12 cellular contexts compared by ENCODE assay signal in the genomic region with DNA sequence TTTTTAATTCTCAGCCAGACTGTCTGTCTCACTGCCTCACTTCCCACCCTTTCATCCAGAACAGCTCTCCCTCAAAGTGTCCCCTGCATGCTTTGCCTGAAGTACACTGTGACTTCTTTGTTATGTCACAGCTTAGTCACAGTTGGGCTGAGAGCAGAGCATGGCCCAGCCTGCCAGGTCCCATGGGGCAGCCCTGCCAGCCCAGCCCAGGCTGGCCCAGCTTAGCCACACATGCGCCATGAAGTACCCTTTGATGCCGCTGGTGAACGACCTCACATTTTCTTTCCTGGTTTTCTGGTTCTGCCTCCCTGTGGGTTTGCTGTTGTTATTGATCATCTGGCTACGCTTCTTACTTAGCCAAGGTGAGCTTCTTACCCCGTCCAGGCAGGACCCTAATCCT. TPM values are rescaled to one million over a fixed set of nuclear protein-coding genes. Genes with fewer than 3 reads are reported as not detected.
DNase-seq lines count a peak whose midpoint lies in the region; ATAC-seq, FAIRE-seq and TF ChIP-seq lines count a peak whose summit lies in the region.
"Had no signal": no experiment of that assay in that cellular context is flagged by ENCODE, and none has a peak within 500 bp of the region (broad histone marks: within the 10 kb centered on the region; RNA-seq: fewer than 3 reads in every experiment).

TSS of gene ADIG (plus strand) at position 185 of the 400 bp plus-strand sequence. CDS start at position 239, 54 bp downstream.

- 87% methylated on average over 5 of the region's 5 CpGs for WGBS in A549 (ENCODE audit: missing lambda C conversion rate)
- 52 to 69% (median 67%) methylated on average over 5 of the region's 5 CpGs for WGBS in stomach, 5 donors

- no peak for FAIRE-seq in A549 (lab: Jason Lieb, UNC)

- H3K4me3 Mint-ChIP-seq in naive thymus-derived CD8-positive, alpha-beta T cell = no peak within 1 kb of the TSS
- H3K4me3 Mint-ChIP-seq: CD14-positive monocyte, mesothelial cell of epicardium had no signal

- H3K36me3 ChIP-seq in HEK293 (ENCODE audit: control insufficient read depth in 2 of 2, insufficient read depth in 1 of 2, low read length in 2 of 2) (peaks cover 0 to 7% of the 10 kb centered on the region in 2 experiments; a peak in 1 of 3 replicates), stomach (peaks cover 7 to 23% (median 19%) of the 10 kb centered on the region in 4 donors)
- peaks cover 4% of the 10 kb centered on the region for H3K36me3 ChIP-seq in effector memory CD4-positive, alpha-beta T cell (ENCODE audit: control insufficient read depth, insufficient read depth, low read length)

- TF ChIP-seq CTCF in A549 (IDR thresholded peaks at IDR 0.05) = no peak
- no peak for TF ChIP-seq CTCF in HEK293 (tag by site-specific recombination; IDR thresholded peaks at IDR 0.05)
- no peak for TF ChIP-seq CTCF in stomach (IDR thresholded peaks at IDR 0.05)

- CTCF ChIA-PET in A549 (lab: Yijun Ruan, JAX) (interaction anchor here (0.6 to 1.0 kb wide), 4 partner anchors 10 to 23 kb away, joined by 3 read pairs; no protein-coding TSS in a partner anchor), HEK293 (lab: Yijun Ruan, JAX) (interaction anchor here (1.3 kb wide), 1 partner anchor 31 kb away, joined by 3 read pairs; no protein-coding TSS in a partner anchor)

- POLR2A ChIA-PET in A549 (lab: Yijun Ruan, JAX) = no interaction called here
- POLR2A ChIA-PET in HEK293 (lab: Yijun Ruan, JAX) = no interaction called here
- POLR2A ChIA-PET in naive thymus-derived CD8-positive, alpha-beta T cell (lab: Charles Lee) = no interaction called here

- intact Hi-C loops in stomach (cut with DNase I; ENCODE audit: low total_unique reads) = no loop called here

- no peak within 1 kb of the TSS for H3K4me2 ChIP-seq in A549

- H3K9me3 Mint-ChIP-seq in naive thymus-derived CD8-positive, alpha-beta T cell = no peaks in the 10 kb centered on the region
- H3K9me3 Mint-ChIP-seq: CD14-positive monocyte, mesothelial cell of epicardium had no signal

- TF ChIP-seq EP300 in A549 (IDR thresholded peaks at IDR 0.05) (no peak), stomach (IDR thresholded peaks at IDR 0.05) (no peak)

- H3K9me3 ChIP-seq in A549 = no peaks in the 10 kb centered on the region
- H3K9me3 ChIP-seq in HEK293 (ENCODE audit: control insufficient read depth, insufficient read depth, low read depth, low read length) = no peaks in the 10 kb centered on the region
- H3K9me3 ChIP-seq in stomach = no peaks in the 10 kb centered on the region
- H3K9me3 ChIP-seq in effector memory CD4-positive, alpha-beta T cell (ENCODE audit: control insufficient read depth, low read length) = no peaks in the 10 kb centered on the region

- H3K4me3 ChIP-seq in A549 = no peak within 1 kb of the TSS
- H3K4me3 ChIP-seq in HEK293 (ENCODE audit: low read depth, low read length) = no peak within 1 kb of the TSS
- no peak within 1 kb of the TSS for H3K4me3 ChIP-seq in stomach
- no peak within 1 kb of the TSS for H3K4me3 ChIP-seq in effector memory CD4-positive, alpha-beta T cell (ENCODE audit: insufficient read depth, low read depth, low read length, poor library complexity, severe bottlenecking)

- no peak for TF ChIP-seq POLR2A in A549 (IDR thresholded peaks at IDR 0.05; ENCODE audit: low read length)
- no peak for TF ChIP-seq POLR2A in stomach (IDR thresholded peaks at IDR 0.05)

- H3K36me3 Mint-ChIP-seq in naive thymus-derived CD8-positive, alpha-beta T cell = peaks cover 0 to 17% (median 0%) of the 10 kb centered on the region in 3 donors

- peaks cover 0 to 5% (median 0%) of the 10 kb centered on the region in 4 donors for H3K4me1 Mint-ChIP-seq in naive thymus-derived CD8-positive, alpha-beta T cell
- H3K4me1 Mint-ChIP-seq: CD14-positive monocyte had no signal

- H3K27ac ChIP-seq in A549 (no peak within 1 kb of the TSS), HEK293 (ENCODE audit: extremely low read depth, low read depth, low read length) (no peak within 1 kb of the TSS), caudate nucleus (ENCODE audit: low read depth, low read length) (peak within 1 kb of the TSS; percentile 45), stomach (no peak within 1 kb of the TSS)
- no peak within 1 kb of the TSS for H3K27ac ChIP-seq in effector memory CD4-positive, alpha-beta T cell (ENCODE audit: insufficient read depth, low read length, poor library complexity, severe bottlenecking)

- peaks cover 0 to 22% (median 0%) of the 10 kb centered on the region in 3 donors for H3K27me3 ChIP-seq in stomach
- H3K27me3 ChIP-seq in effector memory CD4-positive, alpha-beta T cell (replicated peaks; ENCODE audit: control insufficient read depth, insufficient read depth, low read length, poor library complexity, severe bottlenecking) = no peaks in the 10 kb centered on the region

- DNase-seq in A549 (ENCODE audit: low read depth in 1 of 2, low spot score in 1 of 2) (no peak), caudate nucleus (lab: John Stamatoyannopoulos, UW) (peak in 54 of 61 donors; percentile 2 to 76 (median 44)), medulla oblongata (ENCODE audit: extremely low spot score) (peak; percentile 89), stomach (no peak), GOT3 (lab: John Stamatoyannopoulos, UW) (no peak)
- DNase-seq in naive thymus-derived CD8-positive, alpha-beta T cell = no peak
- DNase-seq in effector memory CD4-positive, alpha-beta T cell = no peak
- DNase-seq: activated CD4-positive, alpha-beta T cell treated with anti-CD3 and anti-CD28 coated beads, Interleukin-2, amount 50 U/mL, for 1 hour had no signal

- TF ChIP-seq RAD21 in A549 (conservative IDR thresholded peaks at IDR 0.05 in 1 of 2, IDR thresholded peaks at IDR 0.05 in 1 of 2) = no peak

- ATAC-seq in A549 = peak; percentile 20 to 39; a peak in 1 of 6 replicates
- no peak for ATAC-seq in naive thymus-derived CD8-positive, alpha-beta T cell

- H3K4me1 ChIP-seq in A549 (no peaks in the 10 kb centered on the region), HEK293 (ENCODE audit: control insufficient read depth, insufficient read depth, low read length) (no peaks in the 10 kb centered on the region), stomach (no peaks in the 10 kb centered on the region)
- H3K4me1 ChIP-seq in effector memory CD4-positive, alpha-beta T cell (ENCODE audit: control insufficient read depth, insufficient read depth, low read length, poor library complexity, severe bottlenecking) = no peaks in the 10 kb centered on the region

- no peaks in the 10 kb centered on the region for H3K27me3 Mint-ChIP-seq in naive thymus-derived CD8-positive, alpha-beta T cell

- H3K27ac Mint-ChIP-seq in naive thymus-derived CD8-positive, alpha-beta T cell = peak within 1 kb of the TSS in 3 of 10 donors; percentile 69 to 90 (median 85)
- H3K27ac Mint-ChIP-seq: mesothelial cell of epicardium had no signal

TF ChIP-seq in A549, 52 proteins besides CTCF, POLR2A, EP300 and RAD21 (continues in another document):
- TF ChIP-seq CHD4 (IDR thresholded peaks at IDR 0.05; ENCODE audit: borderline replicate concordance) (no peak), JUN (IDR thresholded peaks at IDR 0.05) (no peak), PBX3 (IDR thresholded peaks at IDR 0.05) (no peak), TFCP2L1 (CRISPR knock-in tag; IDR thresholded peaks at IDR 0.05) (no peak), KDM5A (IDR thresholded peaks at IDR 0.05) (no peak), FOSL2 (IDR thresholded peaks at IDR 0.05) (no peak), FOSL2 (CRISPR knock-in tag; IDR thresholded peaks at IDR 0.05) (no peak)

TF ChIP-seq in HEK293, 187 proteins besides CTCF, POLR2A, EP300 and RAD21 (continues in another document):
- TF ChIP-seq ZNF121 (tag by site-specific recombination; IDR thresholded peaks at IDR 0.05) = no peak
- peak; percentile 72 for TF ChIP-seq ZNF629 (tag by site-specific recombination; IDR thresholded peaks at IDR 0.05)
- TF ChIP-seq, protein P1, sequence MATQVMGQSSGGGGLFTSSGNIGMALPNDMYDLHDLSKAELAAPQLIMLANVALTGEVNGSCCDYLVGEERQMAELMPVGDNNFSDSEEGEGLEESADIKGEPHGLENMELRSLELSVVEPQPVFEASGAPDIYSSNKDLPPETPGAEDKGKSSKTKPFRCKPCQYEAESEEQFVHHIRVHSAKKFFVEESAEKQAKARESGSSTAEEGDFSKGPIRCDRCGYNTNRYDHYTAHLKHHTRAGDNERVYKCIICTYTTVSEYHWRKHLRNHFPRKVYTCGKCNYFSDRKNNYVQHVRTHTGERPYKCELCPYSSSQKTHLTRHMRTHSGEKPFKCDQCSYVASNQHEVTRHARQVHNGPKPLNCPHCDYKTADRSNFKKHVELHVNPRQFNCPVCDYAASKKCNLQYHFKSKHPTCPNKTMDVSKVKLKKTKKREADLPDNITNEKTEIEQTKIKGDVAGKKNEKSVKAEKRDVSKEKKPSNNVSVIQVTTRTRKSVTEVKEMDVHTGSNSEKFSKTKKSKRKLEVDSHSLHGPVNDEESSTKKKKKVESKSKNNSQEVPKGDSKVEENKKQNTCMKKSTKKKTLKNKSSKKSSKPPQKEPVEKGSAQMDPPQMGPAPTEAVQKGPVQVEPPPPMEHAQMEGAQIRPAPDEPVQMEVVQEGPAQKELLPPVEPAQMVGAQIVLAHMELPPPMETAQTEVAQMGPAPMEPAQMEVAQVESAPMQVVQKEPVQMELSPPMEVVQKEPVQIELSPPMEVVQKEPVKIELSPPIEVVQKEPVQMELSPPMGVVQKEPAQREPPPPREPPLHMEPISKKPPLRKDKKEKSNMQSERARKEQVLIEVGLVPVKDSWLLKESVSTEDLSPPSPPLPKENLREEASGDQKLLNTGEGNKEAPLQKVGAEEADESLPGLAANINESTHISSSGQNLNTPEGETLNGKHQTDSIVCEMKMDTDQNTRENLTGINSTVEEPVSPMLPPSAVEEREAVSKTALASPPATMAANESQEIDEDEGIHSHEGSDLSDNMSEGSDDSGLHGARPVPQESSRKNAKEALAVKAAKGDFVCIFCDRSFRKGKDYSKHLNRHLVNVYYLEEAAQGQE (tag by site-specific recombination; IDR thresholded peaks at IDR 0.05) = no peak
- TF ChIP-seq GLIS1 (tag by site-specific recombination; IDR thresholded peaks at IDR 0.05) = peak; percentile 31; the same call in 1 of the 2 replicates
- TF ChIP-seq ZBTB8A (tag by site-specific recombination; IDR thresholded peaks at IDR 0.05) = peak; percentile 21; the same call in 1 of the 2 replicates

RNA-seq across cellular contexts. Expression of gene ADIG, which starts in this region (rescaled TPM):
- polyA plus RNA-seq in A549 (2011; rRNA removed) (not detected in 2 replicates), A549 (2017; fragmentation: RNase III; extraction: RNeasy Plus Mini Kit Qiagen cat#74134 plus additional on column Dnase treatment) (not detected in 3 replicates), stomach (not detected)
- polyA plus RNA-seq in A549 (2012; cell fraction: cytosol; rRNA removed) = not detected in 2 replicates
- polyA plus RNA-seq in A549 (2012; cell fraction: nucleus; rRNA removed) = not detected in 2 replicates
- polyA minus RNA-seq in A549 (2011; rRNA and poly(A)+ RNA removed) = 0.70 TPM in 1 of 2 replicates, not detected in the other
- not detected for total RNA-seq in naive thymus-derived CD8-positive, alpha-beta T cell
- not detected for polyA plus RNA-seq in naive thymus-derived CD8-positive, alpha-beta T cell
- total RNA-seq in stomach = not detected
- total RNA-seq: mesothelial cell of epicardium, subcutaneous adipose tissue had no signal
- polyA plus RNA-seq: CD14-positive monocyte had no signal

Comparison
In these comparisons a context has a peak if more than half of its experiments do, and no peak if none do; other contexts are left out.
1. Peak in ATAC-seq in A549; RNA of the gene not detected or under 1 TPM.
2. DNase-seq: peak in caudate nucleus (54 of 61) and medulla oblongata (single experiment); none in A549 (0 of 2), naive thymus-derived CD8-positive, alpha-beta T cell (0 of 10), stomach (single experiment), GOT3 (single experiment) and effector memory CD4-positive, alpha-beta T cell (0 of 3).